ENCODE assay signal across 14 cellular contexts in genomic region chr13:110316196-110316595, GRCh38. TPM values are rescaled to one million over a fixed set of nuclear protein-coding genes. Genes with fewer than 3 reads are reported as not detected.
"Had no signal": no experiment of that assay in that cellular context is flagged by ENCODE, and none has a peak within 500 bp of the region (broad histone marks: within the 10 kb centered on the region; RNA-seq: fewer than 3 reads in every experiment).

No MANE protein-coding gene starts in this region.

- H3K27me3 Mint-ChIP-seq: brain had no signal

- H3K27ac Mint-ChIP-seq: activated naive CD4-positive, alpha-beta T cell treated with anti-CD3 and anti-CD28 coated beads, Interleukin-2, amount 50 U/mL, for 24 hours; activated T-helper 2 cell treated with anti-CD3 and anti-CD28 coated beads, Interferon-gamma antibody, Interleukin-2, Interleukin-4, amounts not matched to agents 10 μg/mL and 5 μg/mL and 100 μg/mL, durations not matched to agents 14 hours and 24 hours and 36 hours; mesothelial cell of epicardium; naive B cell; T-helper 1 cell treated with Interleukin-12 subunit alpha and Interleukin-12 subunit beta and Interleukin-4 antibody, amounts not matched to agents 30 μg/mL and 1 μg/mL, for 36 hours had no signal

- H3K9me3 ChIP-seq: neutrophil, testis had no signal

- H3K9me3 Mint-ChIP-seq: activated naive CD4-positive, alpha-beta T cell treated with anti-CD3 and anti-CD28 coated beads, Interleukin-2, amount 50 U/mL, for 24 hours; activated T-helper 2 cell treated with anti-CD3 and anti-CD28 coated beads, Interferon-gamma antibody, Interleukin-2, Interleukin-4, amounts not matched to agents 10 μg/mL and 5 μg/mL and 100 μg/mL, durations not matched to agents 14 hours and 24 hours and 36 hours; brain; mesothelial cell of epicardium; T-helper 1 cell treated with Interleukin-12 subunit alpha and Interleukin-12 subunit beta and Interleukin-4 antibody, amounts not matched to agents 30 μg/mL and 1 μg/mL, for 36 hours had no signal

- H3K36me3 Mint-ChIP-seq: activated naive CD4-positive, alpha-beta T cell treated with anti-CD3 and anti-CD28 coated beads, Interleukin-2, amount 50 U/mL, for 24 hours; naive B cell had no signal

- H3K4me3 ChIP-seq: testis had no signal

- H3K4me1 ChIP-seq: testis had no signal

- DNase-seq: activated CD4-positive, CD25-positive, alpha-beta regulatory T cell; cerebellar nuclear complex; foreskin melanocyte; naive B cell; stimulated activated CD4-positive, alpha-beta T cell treated with anti-CD3 and anti-CD28 coated beads, Interleukin-12 subunit alpha, Interleukin-12 subunit beta, amount 100 ng/mL, for 4 hours; stimulated activated naive CD4-positive, alpha-beta T cell; testis had no signal

- H3K4me1 Mint-ChIP-seq: naive B cell had no signal

- H3K27me3 ChIP-seq: testis had no signal

- H3K4me3 Mint-ChIP-seq: activated naive CD4-positive, alpha-beta T cell treated with anti-CD3 and anti-CD28 coated beads, Interleukin-2, amount 50 U/mL, for 24 hours; mesothelial cell of epicardium; naive B cell; T-helper 1 cell treated with Interleukin-12 subunit alpha and Interleukin-12 subunit beta and Interleukin-4 antibody, amounts not matched to agents 30 μg/mL and 1 μg/mL, for 36 hours had no signal

- H3K27ac ChIP-seq: neutrophil, testis had no signal

- H3K36me3 ChIP-seq: neutrophil had no signal

- ATAC-seq: sciatic nerve had no signal

RNA-seq across cellular contexts. Expression of gene COL4A2, which starts 9.1 kb away (rescaled TPM):
- total RNA-seq: activated T-helper 2 cell treated with anti-CD3 and anti-CD28 coated beads, Interferon-gamma antibody, Interleukin-2, Interleukin-4, amounts not matched to agents 10 μg/mL and 5 μg/mL and 100 μg/mL, durations not matched to agents 14 hours and 24 hours and 36 hours had no signal

RNA-seq across cellular contexts. Expression of gene COL4A1, which starts 9.2 kb away (rescaled TPM):
- total RNA-seq: activated T-helper 2 cell treated with anti-CD3 and anti-CD28 coated beads, Interferon-gamma antibody, Interleukin-2, Interleukin-4, amounts not matched to agents 10 μg/mL and 5 μg/mL and 100 μg/mL, durations not matched to agents 14 hours and 24 hours and 36 hours had no signal
